Comparison of ENCODE assay signal across 22 cellular contexts in genomic region chr1:98428864-98429263, GRCh38.
A peak's percentile ranks its signal among the peaks of the same experiment; 100 is the strongest.
DNase-seq lines count a peak whose midpoint lies in the region; ATAC-seq, FAIRE-seq and TF ChIP-seq lines count a peak whose summit lies in the region.
"Had no signal": no experiment of that assay in that cellular context is flagged by ENCODE, and none has a peak within 500 bp of the region (broad histone marks: within the 10 kb centered on the region; RNA-seq: fewer than 3 reads in every experiment).

No MANE protein-coding gene starts in this region.

- H4K91ac ChIP-seq in IMR-90 (ENCODE audit: insufficient read depth, low read depth, low read length) = no peak overlapping the region

- H3K4me1 ChIP-seq in BLaER1 treated with 17β-estradiol and CSF1 and Interleukin-3, amounts not matched to agents 10 nM and 100 nM = peaks cover 4 to 25% (median 13%) of the 10 kb centered on the region in 10 experiments; a peak in 16 of 20 replicates
- H3K4me1 ChIP-seq in IMR-90 (ENCODE audit: control insufficient read depth, insufficient read depth, low read length) (no peaks in the 10 kb centered on the region), astrocyte (ENCODE audit: insufficient read depth, low read length) (no peaks in the 10 kb centered on the region)

- H3K4me2 ChIP-seq in BLaER1 treated with 17β-estradiol and CSF1 and Interleukin-3, amounts not matched to agents 10 nM and 100 nM = peak overlapping the region in 9 of 11 experiments; percentile 1 to 46 (median 21); a peak in 10 of 22 replicates
- H3K4me2 ChIP-seq in IMR-90 (ENCODE audit: low read depth, low read length) = no peak overlapping the region
- H3K4me2 ChIP-seq in astrocyte (ENCODE audit: low read length) = no peak overlapping the region

- H3K9me1 ChIP-seq in IMR-90 (ENCODE audit: insufficient read depth, low read length) = no peaks in the 10 kb centered on the region

- no peaks in the 10 kb centered on the region for H3K27me3 Mint-ChIP-seq in astrocyte (ENCODE audit: low read depth, unreplicated experiment)
- no peaks in the 10 kb centered on the region for H3K27me3 Mint-ChIP-seq in Calu3 (ENCODE audit: unreplicated experiment)
- H3K27me3 Mint-ChIP-seq: CD4-positive, alpha-beta memory T cell; IgD-negative memory B cell had no signal

- intact Hi-C loops in IMR-90 (cut with micrococcal nuclease) = no loop called here
- intact Hi-C loops in Calu3 (cut with micrococcal nuclease; ENCODE audit: unreplicated experiment) = no loop called here
- intact Hi-C loops in left colon (cut with DNase I, micrococcal nuclease) = no loop called here

- no CpG with 5 or more reads among the region's 3 CpGs for WGBS in IMR-90 (ENCODE audit: extremely low coverage in 2 of 2, insufficient read length in 1 of 2), 2 experiments

- TF ChIP-seq CTCF in IMR-90 (conservative IDR thresholded peaks at IDR 0.05; ENCODE audit: low read depth, low read length) = no peak
- TF ChIP-seq CTCF in astrocyte (IDR thresholded peaks at IDR 0.05; ENCODE audit: insufficient read depth, low read depth, low read length) = no peak
- no peak for TF ChIP-seq CTCF in Calu3 (IDR thresholded peaks at IDR 0.05; ENCODE audit: unreplicated experiment)

- H2AK9ac ChIP-seq in IMR-90 (replicated peaks; ENCODE audit: low read depth, low read length, poor library complexity) = no peak overlapping the region

- no peak overlapping the region for H3K9ac ChIP-seq in BLaER1 treated with 17β-estradiol and CSF1 and Interleukin-3, amounts not matched to agents 10 nM and 100 nM
- H3K9ac ChIP-seq in IMR-90 (ENCODE audit: low read depth, low read length) = no peak overlapping the region
- no peak overlapping the region for H3K9ac ChIP-seq in astrocyte (ENCODE audit: low read length)

- ATAC-seq in IMR-90 (ENCODE audit: low read depth) (no peak), left colon (no peak)
- ATAC-seq: GM12878 had no signal

- H3K4me3 ChIP-seq in BLaER1 treated with 17β-estradiol and CSF1 and Interleukin-3, amounts not matched to agents 10 nM and 100 nM = no peak overlapping the region
- H3K4me3 ChIP-seq in IMR-90 (ENCODE audit: insufficient read depth, low read depth, low read length) (no peak overlapping the region), astrocyte (ENCODE audit: insufficient read depth, low read depth, low read length) (no peak overlapping the region)
- H3K4me3 ChIP-seq: GM12878 had no signal

- no peaks in the 10 kb centered on the region for H3K4me1 Mint-ChIP-seq in astrocyte (ENCODE audit: low read depth, unreplicated experiment)
- H3K4me1 Mint-ChIP-seq in Calu3 (ENCODE audit: low read depth, unreplicated experiment) = peaks cover 34% of the 10 kb centered on the region
- H3K4me1 Mint-ChIP-seq: CD14-positive monocyte; CD4-positive, alpha-beta memory T cell; IgD-negative memory B cell had no signal

- H3K4me3 Mint-ChIP-seq in astrocyte (ENCODE audit: unreplicated experiment) (no peak overlapping the region), Calu3 (ENCODE audit: low read depth, unreplicated experiment) (no peak overlapping the region)
- H3K4me3 Mint-ChIP-seq: CD14-positive monocyte; CD4-positive, alpha-beta memory T cell; H9; IgD-negative memory B cell had no signal

- BruUV-seq in IMR-90 (replicated peaks; lab: Mats Ljungman, UMichigan) (no TSS peak), Calu3 (replicated peaks; lab: Mats Ljungman, UMichigan) (no TSS peak)

- in situ Hi-C loops in IMR-90 (cut with MboI; ENCODE audit: low sequenced_read_pairs) = no loop called here

- H2AK5ac ChIP-seq in IMR-90 (ENCODE audit: low read depth, low read length) = no peak overlapping the region

- no peak overlapping the region for H3K14ac ChIP-seq in IMR-90 (replicated peaks; ENCODE audit: low read depth, low read length)

- H3K56ac ChIP-seq in IMR-90 (ENCODE audit: extremely low read depth, insufficient read depth, low read length) = no peak overlapping the region

- H4K20me1 ChIP-seq in BLaER1 treated with 17β-estradiol and CSF1 and Interleukin-3, amounts not matched to agents 10 nM and 100 nM = no peaks in the 10 kb centered on the region
- H4K20me1 ChIP-seq in IMR-90 (ENCODE audit: insufficient read depth, low read length) (no peaks in the 10 kb centered on the region), astrocyte (ENCODE audit: insufficient read depth, low read length) (no peaks in the 10 kb centered on the region)

- CTCF ChIA-PET in IMR-90 (lab: Yijun Ruan, JAX) (interaction anchor here (0.7 kb wide), 1 partner anchor 10 kb away, joined by 3 read pairs; no protein-coding TSS in a partner anchor), Calu3 (lab: Charles Lee) (no interaction called here)

- no peaks in the 10 kb centered on the region for H3K79me2 ChIP-seq in astrocyte (ENCODE audit: insufficient read depth, low read length)

- no peak overlapping the region for H3K4ac ChIP-seq in IMR-90 (ENCODE audit: low read depth, low read length)

- no peak overlapping the region for H2BK20ac ChIP-seq in IMR-90 (ENCODE audit: low read depth, low read length)

- no peak for TF ChIP-seq RAD21 in IMR-90 (IDR thresholded peaks at IDR 0.05; ENCODE audit: low read length)

- H2AFZ ChIP-seq in IMR-90 (replicated peaks; ENCODE audit: low read length, poor library complexity) (no peak overlapping the region), astrocyte (ENCODE audit: low read depth, low read length) (no peak overlapping the region)

- DNase-seq in IMR-90 = no peak
- DNase-seq in astrocyte (ENCODE audit: low read depth) = no peak
- no peak for DNase-seq in activated CD4-positive, alpha-beta T cell treated with anti-CD3 and anti-CD28 coated beads for 1 hour
- DNase-seq in Calu3 = no peak
- no peak for DNase-seq in left colon
- DNase-seq: ACHN; BE2C; CD4-positive, alpha-beta memory T cell; DMS 273 treated with DMSO at 0.1 percent for 48 hours; DMS53; DND-41; EL; GOT3; H9; KBM-7 had no signal

- H3K27ac ChIP-seq in BLaER1 treated with 17β-estradiol and CSF1 and Interleukin-3, amounts not matched to agents 10 nM and 100 nM = peak overlapping the region in 4 of 11 experiments; percentile 16 to 65 (median 54); a peak in 7 of 22 replicates
- H3K27ac ChIP-seq in IMR-90 (ENCODE audit: insufficient read depth, low read length) (no peak overlapping the region), astrocyte (ENCODE audit: low read depth, low read length) (no peak overlapping the region)
- H3K27ac ChIP-seq: HL-60 had no signal

- peak overlapping the region; percentile 33 for H2BK5ac ChIP-seq in IMR-90 (ENCODE audit: low read depth, low read length, poor library complexity, severe bottlenecking)

- dilution Hi-C loops in IMR-90 (cut with HindIII; ENCODE audit: low sequenced_read_pairs, unreplicated experiment) = no loop called here

- peak; percentile 32 for FAIRE-seq in astrocyte (lab: Jason Lieb, UNC)
- FAIRE-seq: A204.1, GM12878, HTR-8/SVneo had no signal

- H3K23ac ChIP-seq in IMR-90 (ENCODE audit: low read depth, low read length) = no peak overlapping the region

- no peaks in the 10 kb centered on the region for H3K79me1 ChIP-seq in IMR-90 (ENCODE audit: low read depth in 1 of 2, low read length in 2 of 2)

- H4K5ac ChIP-seq in IMR-90 (ENCODE audit: low read depth, low read length) = no peak overlapping the region

- H3K36me3 ChIP-seq in BLaER1 treated with 17β-estradiol and CSF1 and Interleukin-3, amounts not matched to agents 10 nM and 100 nM = no peaks in the 10 kb centered on the region
- H3K36me3 ChIP-seq in IMR-90 (ENCODE audit: control insufficient read depth, insufficient read depth, low read length) = no peaks in the 10 kb centered on the region
- H3K36me3 ChIP-seq in astrocyte (ENCODE audit: insufficient read depth, low read length) = no peaks in the 10 kb centered on the region
- H3K36me3 ChIP-seq: BE2C had no signal

- H3K36me3 Mint-ChIP-seq in astrocyte (ENCODE audit: low read depth, unreplicated experiment) (no peaks in the 10 kb centered on the region), Calu3 (ENCODE audit: insufficient read depth, unreplicated experiment) (peaks cover 10% of the 10 kb centered on the region)
- H3K36me3 Mint-ChIP-seq: CD14-positive monocyte; CD4-positive, alpha-beta memory T cell; IgD-negative memory B cell had no signal

- no peak overlapping the region for H4K8ac ChIP-seq in IMR-90 (ENCODE audit: low read depth in 2 of 2, low read length in 2 of 2)

- H2BK15ac ChIP-seq in IMR-90 (ENCODE audit: low read depth, low read length) = no peak overlapping the region

- no peaks in the 10 kb centered on the region for H3K9me3 Mint-ChIP-seq in astrocyte (ENCODE audit: unreplicated experiment)
- H3K9me3 Mint-ChIP-seq in Calu3 (ENCODE audit: low read depth, unreplicated experiment) = no peaks in the 10 kb centered on the region
- H3K9me3 Mint-ChIP-seq: H9 had no signal

- no peak for TF ChIP-seq POLR2A in IMR-90 (IDR thresholded peaks at IDR 0.05; ENCODE audit: low read depth, low read length)

- peaks cover 0 to 8% (median 0%) of the 10 kb centered on the region in 11 experiments; a peak in 10 of 22 replicates for H3K9me3 ChIP-seq in BLaER1 treated with 17β-estradiol and CSF1 and Interleukin-3, amounts not matched to agents 10 nM and 100 nM (replicated peaks in 1 of 11)
- no peaks in the 10 kb centered on the region for H3K9me3 ChIP-seq in IMR-90 (ENCODE audit: control insufficient read depth, insufficient read depth, low read length)
- H3K9me3 ChIP-seq in astrocyte (ENCODE audit: insufficient read depth, low read depth, low read length) = no peaks in the 10 kb centered on the region
- H3K9me3 ChIP-seq: BE2C had no signal

- H3K27ac Mint-ChIP-seq in astrocyte (ENCODE audit: unreplicated experiment) (no peak overlapping the region), Calu3 (ENCODE audit: unreplicated experiment) (no peak overlapping the region)
- H3K27ac Mint-ChIP-seq: CD14-positive monocyte; CD4-positive, alpha-beta memory T cell; H9; IgD-negative memory B cell had no signal

- POLR2A ChIA-PET in IMR-90 (lab: Charles Lee; ENCODE audit: unreplicated experiment) = no interaction called here

- H3K18ac ChIP-seq in IMR-90 (ENCODE audit: low read depth, low read length) = no peak overlapping the region

- no peaks in the 10 kb centered on the region for H3K27me3 ChIP-seq in BLaER1 treated with 17β-estradiol and CSF1 and Interleukin-3, amounts not matched to agents 10 nM and 100 nM
- H3K27me3 ChIP-seq in IMR-90 (ENCODE audit: control insufficient read depth, insufficient read depth, low read length) (no peaks in the 10 kb centered on the region), astrocyte (ENCODE audit: insufficient read depth, low read length) (no peaks in the 10 kb centered on the region)
- H3K27me3 ChIP-seq: BE2C had no signal

- no peak overlapping the region for H2BK120ac ChIP-seq in IMR-90 (ENCODE audit: low read depth, low read length)

TF ChIP-seq in IMR-90, 13 proteins besides CTCF, POLR2A, EP300 and RAD21:
- TF ChIP-seq BHLHE40 (IDR thresholded peaks at IDR 0.05; ENCODE audit: low read depth, low read length) (no peak), CEBPB (IDR thresholded peaks at IDR 0.05; ENCODE audit: low read depth, low read length) (no peak), FOS (IDR thresholded peaks at IDR 0.05; ENCODE audit: low read depth, low read length) (no peak), SMC3 (IDR thresholded peaks at IDR 0.05; ENCODE audit: low read depth, low read length) (no peak)

Comparison
In these comparisons a context has a peak if more than half of its experiments do, and no peak if none do; other contexts are left out.
1. H3K4me2 ChIP-seq: peak in BLaER1 treated with 17β-estradiol and CSF1 and Interleukin-3, amounts not matched to agents 10 nM and 100 nM (9 of 11); none in IMR-90 (single experiment) and astrocyte (single experiment).